Comparison of ENCODE assay signal across 8 cellular contexts in genomic region chr9:93098236-93098946, GRCh38. TPM values are rescaled to one million over a fixed set of nuclear protein-coding genes. Genes with fewer than 3 reads are reported as not detected.
DNase-seq lines count a peak whose midpoint lies in the region; ATAC-seq and TF ChIP-seq lines count a peak whose summit lies in the region.

No MANE protein-coding gene starts in this region.

- H3K4me1 Mint-ChIP-seq in T-helper 1 cell treated with Interleukin-12 subunit alpha and Interleukin-12 subunit beta and Interleukin-4 antibody, amounts not matched to agents 30 μg/mL and 1 μg/mL, for 36 hours (ENCODE audit: low read depth) = peaks cover 55% of the 10 kb centered on the region

- H4K20me1 ChIP-seq in GM23248 (ENCODE audit: insufficient read depth) = no peaks in the 10 kb centered on the region

- H3K27ac ChIP-seq in GM23248 = peak overlapping the region; percentile 76
- H3K27ac ChIP-seq in angular gyrus (ENCODE audit: low read depth, low read length) = peak overlapping the region; percentile 96
- peak overlapping the region; percentile 82 to 96 for H3K27ac ChIP-seq in right atrium auricular region
- H3K27ac ChIP-seq in sigmoid colon = peak overlapping the region; percentile 94 to 99 (median 98)

- H3K36me3 ChIP-seq in GM23248 (ENCODE audit: low read depth) = no peaks in the 10 kb centered on the region; the same call in 1 of the 2 replicates
- no peaks in the 10 kb centered on the region for H3K36me3 ChIP-seq in right atrium auricular region
- no peaks in the 10 kb centered on the region for H3K36me3 ChIP-seq in sigmoid colon

- H3K4me1 ChIP-seq in GM23248 (ENCODE audit: insufficient read depth) (peaks cover 14% of the 10 kb centered on the region), right atrium auricular region (peaks cover 0 to 51% of the 10 kb centered on the region in 2 donors), sigmoid colon (peaks cover 0 to 56% (median 48%) of the 10 kb centered on the region in 4 donors)

- no peaks in the 10 kb centered on the region for H3K9me2 ChIP-seq in GM23248 (ENCODE audit: insufficient read depth)

- peak overlapping the region; percentile 87 for H3K9ac ChIP-seq in GM23248

- no peak for TF ChIP-seq EP300 in sigmoid colon (IDR thresholded peaks at IDR 0.05)

- H3K27me3 ChIP-seq in GM23248 (replicated peaks; ENCODE audit: insufficient read depth) (no peaks in the 10 kb centered on the region), right atrium auricular region (no peaks in the 10 kb centered on the region), sigmoid colon (no peaks in the 10 kb centered on the region)

- ATAC-seq in GM21825 (IDR thresholded peaks at IDR 0.05; ENCODE audit: unreplicated experiment) (no peak), GM21515 (IDR thresholded peaks at IDR 0.05; ENCODE audit: unreplicated experiment) (no peak), GM19397 (IDR thresholded peaks at IDR 0.05; ENCODE audit: unreplicated experiment) (no peak)

- 7 to 12% methylated on average over 15 of the region's 15 CpGs for WGBS in GM23248 (ENCODE audit: low coverage in 1 of 2, low lambda C conversion rate in 2 of 2, missing lambda C conversion rate in 2 of 2), 2 experiments
- WGBS in sigmoid colon, 2 donors = 33 to 60% methylated on average over 15 of the region's 15 CpGs

- intact Hi-C loops in sigmoid colon (cut with DNase I) = loop anchor here (5.0 to 10.0 kb wide), 2 partner anchors 334 to 354 kb away; partner anchors contain the start of genes BICD2, FAM120A and FAM120AOS

- no peaks in the 10 kb centered on the region for H3K9me3 ChIP-seq in GM23248 (ENCODE audit: low read depth)
- no peaks in the 10 kb centered on the region for H3K9me3 ChIP-seq in right atrium auricular region
- no peaks in the 10 kb centered on the region for H3K9me3 ChIP-seq in sigmoid colon

- peak overlapping the region; percentile 90 for H3K27ac Mint-ChIP-seq in T-helper 1 cell treated with Interleukin-12 subunit alpha and Interleukin-12 subunit beta and Interleukin-4 antibody, amounts not matched to agents 30 μg/mL and 1 μg/mL, for 36 hours

- peak overlapping the region; percentile 87 for H3K4me2 ChIP-seq in GM23248 (ENCODE audit: unreplicated experiment)

- H3K27me3 Mint-ChIP-seq in T-helper 1 cell treated with Interleukin-12 subunit alpha and Interleukin-12 subunit beta and Interleukin-4 antibody, amounts not matched to agents 30 μg/mL and 1 μg/mL, for 36 hours (ENCODE audit: low read depth) = no peaks in the 10 kb centered on the region

- H2AFZ ChIP-seq in GM23248 = peak overlapping the region; percentile 39; the same call in 1 of the 2 replicates

- no peak for TF ChIP-seq POLR2A in sigmoid colon (IDR thresholded peaks at IDR 0.05)

- H3K36me3 Mint-ChIP-seq in T-helper 1 cell treated with Interleukin-12 subunit alpha and Interleukin-12 subunit beta and Interleukin-4 antibody, amounts not matched to agents 30 μg/mL and 1 μg/mL, for 36 hours (ENCODE audit: low read depth) = peaks cover 26% of the 10 kb centered on the region

- in situ Hi-C loops in GM23248 (cut with MboI) = no loop called here

- H3K4me3 Mint-ChIP-seq in T-helper 1 cell treated with Interleukin-12 subunit alpha and Interleukin-12 subunit beta and Interleukin-4 antibody, amounts not matched to agents 30 μg/mL and 1 μg/mL, for 36 hours = peak overlapping the region; percentile 94

- peaks cover 65% of the 10 kb centered on the region for H3K79me2 ChIP-seq in GM23248 (ENCODE audit: insufficient read depth)

- H3K4me3 ChIP-seq in GM23248 = peak overlapping the region; percentile 86
- no peak overlapping the region for H3K4me3 ChIP-seq in right atrium auricular region
- H3K4me3 ChIP-seq in sigmoid colon = peak overlapping the region in 2 of 4 donors; percentile 11 to 88

- H3F3A ChIP-seq in GM23248 (ENCODE audit: insufficient read depth) = peaks cover 32% of the 10 kb centered on the region

- no peak for TF ChIP-seq CTCF in right atrium auricular region (IDR thresholded peaks at IDR 0.05)
- no peak for TF ChIP-seq CTCF in sigmoid colon (IDR thresholded peaks at IDR 0.05)

- peaks cover 2% of the 10 kb centered on the region for H3K9me3 Mint-ChIP-seq in T-helper 1 cell treated with Interleukin-12 subunit alpha and Interleukin-12 subunit beta and Interleukin-4 antibody, amounts not matched to agents 30 μg/mL and 1 μg/mL, for 36 hours

- DNase-seq in GM23248 (peak; percentile 99), right atrium auricular region (ENCODE audit: low spot score) (peak; percentile 93), sigmoid colon (peak; percentile 97)

RNA-seq across cellular contexts. Expression of gene CARD19, which starts 2.4 kb away (rescaled TPM):
- 48.8 and 54.1 TPM in 2 replicates for total RNA-seq in GM23248 (2014; rRNA removed; shearing (Covaris generic))
- polyA plus RNA-seq in GM23248 (2016; fragmentation: Nextera tagmentation; extraction: Ambion mirVana) (58.6 and 69.5 TPM in 2 replicates), sigmoid colon (10 to 100 TPM; 56.8 to 87.2 (median 66.1) TPM)
- total RNA-seq in right atrium auricular region (10 to 100 TPM; 21.2 to 46.8 TPM), sigmoid colon (10 to 100 TPM; 51.2 to 88.4 (median 85.0) TPM)

RNA-seq across cellular contexts. Expression of gene NINJ1, which starts 35.7 kb away (rescaled TPM):
- total RNA-seq in GM23248 (2014; rRNA removed; shearing (Covaris generic)) = 19.1 and 24.9 TPM in 2 replicates
- 42.9 and 44.2 TPM in 2 replicates for polyA plus RNA-seq in GM23248 (2016; fragmentation: Nextera tagmentation; extraction: Ambion mirVana)
- 10 to 100 TPM; 65.5 to 89.4 TPM for total RNA-seq in right atrium auricular region
- total RNA-seq in sigmoid colon = 100 to 1,000 TPM in 1 of 4 donors, 10 to 100 TPM in 3; 56.5 to 116 (median 69.6) TPM
- 10 to 100 TPM; 28.9 to 58.7 (median 53.5) TPM for polyA plus RNA-seq in sigmoid colon

RNA-seq across cellular contexts. Expression of gene SUSD3, which starts 39.9 kb away (rescaled TPM):
- 0.43 and 0.63 TPM in 2 replicates for total RNA-seq in GM23248 (2014; rRNA removed; shearing (Covaris generic))
- polyA plus RNA-seq in GM23248 (2016; fragmentation: Nextera tagmentation; extraction: Ambion mirVana) = not detected in 2 replicates
- 10 to 100 TPM in 1 of 2 donors, 1 to 10 TPM in 1; 1.6 to 11.8 TPM for total RNA-seq in right atrium auricular region
- total RNA-seq in sigmoid colon = 1 to 10 TPM; 1.9 to 7.2 (median 4.7) TPM
- polyA plus RNA-seq in sigmoid colon = 10 to 100 TPM in 1 of 3 donors, under 1 TPM in 1, not detected in 1; 0.92 to 15.2 TPM
